16 cellular contexts compared by ENCODE assay signal in the genomic region with DNA sequence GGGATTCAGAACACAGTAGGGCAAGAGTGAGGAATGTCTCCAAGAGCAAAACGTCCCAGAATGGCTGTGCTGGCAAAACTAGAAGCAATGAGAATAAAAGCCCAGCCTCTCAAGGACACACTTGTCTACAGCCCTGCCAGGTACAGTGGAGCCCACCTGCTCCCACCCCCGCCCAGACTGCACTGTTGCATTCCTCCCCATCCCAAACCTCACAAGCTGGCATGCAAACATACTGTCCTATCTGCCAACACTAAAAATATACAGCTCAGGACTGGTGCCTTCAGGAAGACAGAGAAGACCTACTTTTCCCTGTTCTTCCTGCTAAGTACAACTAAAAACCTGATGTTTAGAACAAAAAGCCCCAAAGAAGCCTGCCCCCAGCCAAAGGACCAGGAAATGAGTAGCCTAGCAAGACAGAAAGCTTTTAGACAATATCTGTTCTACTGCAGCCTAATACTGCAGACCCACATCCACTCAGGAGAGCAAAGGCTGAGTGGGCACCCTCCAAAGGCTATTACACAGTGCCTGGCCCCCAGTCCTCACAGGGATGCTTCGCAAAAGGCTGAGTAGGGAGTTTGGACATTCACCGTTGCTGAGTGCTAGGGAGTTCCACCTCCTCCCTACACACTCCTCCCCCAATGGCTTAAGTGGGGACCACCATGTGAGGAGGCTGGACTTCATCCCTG. TPM values are rescaled to one million over a fixed set of nuclear protein-coding genes. Genes with fewer than 3 reads are reported as not detected.
DNase-seq lines count a peak whose midpoint lies in the region; ATAC-seq and TF ChIP-seq lines count a peak whose summit lies in the region.
"Had no signal": no experiment of that assay in that cellular context is flagged by ENCODE, and none has a peak within 500 bp of the region (broad histone marks: within the 10 kb centered on the region; RNA-seq: fewer than 3 reads in every experiment).

No MANE protein-coding gene starts in this region.

- DNase-seq in left ventricle myocardium superior = no peak
- DNase-seq in AG08395 (ENCODE audit: low spot score) = no peak
- no peak for DNase-seq in uterus
- no peak for DNase-seq in D341Med (ENCODE audit: low spot score)
- DNase-seq: T1000 had no signal

- TF ChIP-seq POLR2A in uterus (IDR thresholded peaks at IDR 0.05) = no peak

- no peaks in the 10 kb centered on the region for H3K36me3 ChIP-seq in uterus
- H3K36me3 ChIP-seq: ascending aorta, BE2C, HAP-1, SJSA1 had no signal

- peak; percentile 32 for ATAC-seq in GM18511 (IDR thresholded peaks at IDR 0.05; ENCODE audit: unreplicated experiment)
- peak; percentile 17 for ATAC-seq in GM19395 (IDR thresholded peaks at IDR 0.05; ENCODE audit: unreplicated experiment)
- ATAC-seq in HG03565 (IDR thresholded peaks at IDR 0.05; ENCODE audit: unreplicated experiment) = peak; percentile 10
- ATAC-seq in left ventricle myocardium superior = peak; percentile 81
- no peak for ATAC-seq in GM19324 (IDR thresholded peaks at IDR 0.05; ENCODE audit: low FRiP score, unreplicated experiment)

- no peaks in the 10 kb centered on the region for H3K4me1 ChIP-seq in uterus
- H3K4me1 ChIP-seq: ascending aorta, BE2C, HAP-1, SJSA1 had no signal

- intact Hi-C loops in left ventricle myocardium superior (cut with micrococcal nuclease) (no loop called here), uterus (cut with DNase I; ENCODE audit: low total_unique reads) (no loop called here)

- no peak for TF ChIP-seq CTCF in uterus (IDR thresholded peaks at IDR 0.05)

- no peak overlapping the region for H3K4me3 ChIP-seq in uterus
- H3K4me3 ChIP-seq: ascending aorta, HAP-1, hepatocyte, SJSA1 had no signal

- no peak overlapping the region for H3K27ac ChIP-seq in uterus
- H3K27ac ChIP-seq: hepatocyte, SJSA1 had no signal

- H3K9me3 ChIP-seq in uterus = no peaks in the 10 kb centered on the region
- H3K9me3 ChIP-seq: BE2C, HAP-1, SJSA1 had no signal

- no peaks in the 10 kb centered on the region for H3K27me3 ChIP-seq in uterus
- H3K27me3 ChIP-seq: ascending aorta, BE2C, hepatocyte, SJSA1 had no signal

RNA-seq across cellular contexts. Expression of a gene that starts 13.5 kb away (rescaled TPM):
- total RNA-seq in left ventricle myocardium superior (0.15 TPM), uterus (1 to 10 TPM in 1 of 4 donors, under 1 TPM in 1, not detected in 2; 0.55 to 4.6 TPM)
- total RNA-seq: activated CD4-positive, alpha-beta T cell treated with anti-CD3 and anti-CD28 coated beads for 36 hours; naive thymus-derived CD8-positive, alpha-beta T cell had no signal
